In genomic region chr2:25490220-25490619, GRCh38 we compare ENCODE assay signal across 24 cellular contexts.
DNase-seq lines count a peak whose midpoint lies in the region; ATAC-seq and TF ChIP-seq lines count a peak whose summit lies in the region.
"Had no signal": no experiment of that assay in that cellular context is flagged by ENCODE, and none has a peak within 500 bp of the region (broad histone marks: within the 10 kb centered on the region; RNA-seq: fewer than 3 reads in every experiment).

No MANE protein-coding gene starts in this region.

- no peak for ATAC-seq in activated T-cell treated with anti-CD3 and anti-CD28 coated beads, Interleukin-2, amount 50 U/mL, for 72 hours (replicated peaks in 1 of 2)
- ATAC-seq: GM23338, HepG2, K562 had no signal

- H3K27ac Mint-ChIP-seq in activated T-cell treated with anti-CD3 and anti-CD28 coated beads, Interleukin-2, amount 50 U/mL, for 72 hours: peak overlapping the region; percentile 55
- H3K27ac Mint-ChIP-seq: CD4-positive, CD25-positive, alpha-beta regulatory T cell; GM23338 had no signal

- no peaks in the 10 kb centered on the region for H3K79me2 ChIP-seq in OCI-LY3 (ENCODE audit: low read length)

- H3K9me3 Mint-ChIP-seq in activated T-cell treated with anti-CD3 and anti-CD28 coated beads, Interleukin-2, amount 50 U/mL, for 72 hours: no peaks in the 10 kb centered on the region
- H3K9me3 Mint-ChIP-seq: GM23338 had no signal

- no peaks in the 10 kb centered on the region for H3K9me3 ChIP-seq in OCI-LY3 (ENCODE audit: insufficient read depth, low read length)
- H3K9me3 ChIP-seq: BE2C, HAP-1 had no signal

- peak overlapping the region; percentile 29; the same call in 1 of the 2 replicates for H3K4me2 ChIP-seq in OCI-LY3 (ENCODE audit: low read length)
- H3K4me2 ChIP-seq: GM23338 had no signal

- no peaks in the 10 kb centered on the region for H3K36me3 ChIP-seq in OCI-LY3 (replicated peaks; ENCODE audit: low read depth, low read length)
- H3K36me3 ChIP-seq: BE2C, HAP-1 had no signal

- H3K4me3 Mint-ChIP-seq in activated T-cell treated with anti-CD3 and anti-CD28 coated beads, Interleukin-2, amount 50 U/mL, for 72 hours: no peak overlapping the region
- H3K4me3 Mint-ChIP-seq: CD4-positive, CD25-positive, alpha-beta regulatory T cell; GM23338 had no signal

- H3K36me3 Mint-ChIP-seq in activated T-cell treated with anti-CD3 and anti-CD28 coated beads, Interleukin-2, amount 50 U/mL, for 72 hours (ENCODE audit: insufficient read depth in 2 of 2): no peaks in the 10 kb centered on the region

- TF ChIP-seq CTCF in OCI-LY3 (IDR thresholded peaks at IDR 0.05; ENCODE audit: low read depth, low read length) (no peak), fibroblast of the aortic adventitia (IDR thresholded peaks at IDR 0.05; ENCODE audit: insufficient read depth, low read length) (no peak)

- H3K27ac ChIP-seq in OCI-LY3 (ENCODE audit: low read length): no peak overlapping the region
- H3K27ac ChIP-seq: RWPE1, SK-N-MC had no signal

- peaks cover 7% of the 10 kb centered on the region for H3K4me1 Mint-ChIP-seq in activated T-cell treated with anti-CD3 and anti-CD28 coated beads, Interleukin-2, amount 50 U/mL, for 72 hours (ENCODE audit: low read depth)

- peaks cover 35% of the 10 kb centered on the region for H3K4me1 ChIP-seq in OCI-LY3 (ENCODE audit: low read length)
- H3K4me1 ChIP-seq: BE2C had no signal

- no peaks in the 10 kb centered on the region for H3K27me3 Mint-ChIP-seq in activated T-cell treated with anti-CD3 and anti-CD28 coated beads, Interleukin-2, amount 50 U/mL, for 72 hours (ENCODE audit: low read depth)
- H3K27me3 Mint-ChIP-seq: CD4-positive, CD25-positive, alpha-beta regulatory T cell had no signal

- H2AFZ ChIP-seq in OCI-LY3 (ENCODE audit: low read depth, low read length): peak overlapping the region; percentile 34; the same call in 1 of the 2 replicates
- H2AFZ ChIP-seq: GM23338, PC-9 had no signal

- no peak overlapping the region for H3K9ac ChIP-seq in OCI-LY3 (ENCODE audit: low read length)

- no peaks in the 10 kb centered on the region for H3K27me3 ChIP-seq in OCI-LY3 (ENCODE audit: low read depth, low read length)
- H3K27me3 ChIP-seq: BE2C had no signal

- no peak for DNase-seq in activated T-cell treated with anti-CD3 and anti-CD28 coated beads, Interleukin-2, amount 50 U/mL, for 72 hours
- no peak for DNase-seq in activated T-cell treated with anti-CD3 and anti-CD28 coated beads, Interleukin-2, amount 50 U/mL, for 48 hours
- peak; percentile 6 for DNase-seq in fibroblast of the aortic adventitia (ENCODE audit: low read depth)
- DNase-seq in activated CD4-positive, alpha-beta T cell treated with anti-CD3 and anti-CD28 coated beads, Interleukin-2, amount 50 U/mL, for 1 hour: no peak
- no peak for DNase-seq in posterior vena cava (ENCODE audit: low spot score)
- DNase-seq in DMS79 (lab: John Stamatoyannopoulos, UW): no peak
- DNase-seq: BE2C; CD4-positive, CD25-positive, alpha-beta regulatory T cell; DND-41; MM.1S; NCI-H1105 treated with DMSO at 0.1 percent for 48 hours; NCI-H2081; NCI-H2171 treated with DMSO at 0.1 percent for 48 hours; NCI-H524 treated with DMSO at 0.1 percent for 48 hours; PC-9; SHP77 treated with DMSO at 0.1 percent for 48 hours; SW 1271 had no signal

- no peaks in the 10 kb centered on the region for H4K20me1 ChIP-seq in OCI-LY3 (ENCODE audit: insufficient read depth, low read length)

- intact Hi-C loops in posterior vena cava (cut with DNase I): no loop called here

- H3K4me3 ChIP-seq in OCI-LY3 (ENCODE audit: low read length) (no peak overlapping the region), fibroblast of the aortic adventitia (ENCODE audit: low read depth, low read length) (no peak overlapping the region)
- H3K4me3 ChIP-seq: GM23338, HAP-1, K562, PC-9, SK-N-MC had no signal
